In the genomic region with DNA sequence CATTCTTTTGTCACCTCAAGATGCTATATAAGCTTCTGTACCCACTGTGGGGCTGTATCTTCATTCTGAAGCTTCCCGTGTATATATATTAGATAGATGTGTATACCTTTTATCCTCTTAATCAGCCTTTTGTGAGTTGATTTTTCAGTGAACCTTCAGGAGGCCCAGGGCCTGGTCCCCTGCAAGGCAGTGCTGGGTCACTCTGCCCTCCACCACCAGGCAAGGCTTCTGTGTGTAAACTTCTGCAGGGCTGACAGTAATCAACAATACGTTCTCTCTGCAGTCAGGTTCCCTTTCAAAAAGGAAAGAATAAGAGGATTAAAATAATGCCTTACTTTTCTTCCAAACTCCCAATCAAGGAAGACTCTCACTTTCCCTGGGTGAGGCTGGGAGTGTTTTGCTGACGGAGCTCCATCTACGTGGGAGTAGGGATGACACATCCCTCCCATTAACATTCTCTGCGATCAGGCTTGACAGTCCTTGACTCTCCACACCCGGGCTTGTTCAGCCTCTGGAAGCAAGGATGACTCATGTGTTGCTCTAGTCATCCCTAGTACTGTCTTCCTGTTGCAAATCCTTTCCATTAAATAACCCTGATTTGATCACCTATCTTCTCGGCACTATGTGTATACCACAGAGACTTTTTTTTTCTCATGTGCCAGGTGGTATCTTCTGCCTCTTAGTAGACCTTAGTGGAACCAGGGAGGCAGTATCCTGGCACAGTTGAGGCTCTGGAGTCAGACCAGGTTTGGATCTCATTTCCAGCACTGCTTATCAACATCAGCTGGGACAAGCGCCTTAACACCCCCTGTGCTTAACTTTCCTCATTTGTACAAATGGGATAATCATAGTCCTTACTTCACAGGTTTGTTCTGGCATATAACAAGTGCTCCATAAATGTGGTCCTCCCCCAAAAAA, we compare ENCODE assay signal across 10 cellular contexts.
DNase-seq lines count a peak whose midpoint lies in the region; ATAC-seq and TF ChIP-seq lines count a peak whose summit lies in the region.
"Had no signal": no experiment of that assay in that cellular context is flagged by ENCODE, and none has a peak within 500 bp of the region (broad histone marks: within the 10 kb centered on the region; RNA-seq: fewer than 3 reads in every experiment).

No MANE protein-coding gene starts in this region.

- no peak for ATAC-seq in HG02938 (IDR thresholded peaks at IDR 0.05; ENCODE audit: unreplicated experiment)

- peak overlapping the region; percentile 90 for H3K4me2 ChIP-seq in KMS-11

- no peak overlapping the region for H3K4me3 ChIP-seq in BE2C (ENCODE audit: low read depth, low read length)
- peak overlapping the region; percentile 85 for H3K4me3 ChIP-seq in KMS-11 (IDR thresholded peaks at IDR 0.05; ENCODE audit: insufficient read depth, low read depth, low read length)
- H3K4me3 ChIP-seq in cardiac fibroblast (replicated peaks in 1 of 2; ENCODE audit: low read depth in 2 of 2, low read length in 2 of 2) = no peak overlapping the region

- DNase-seq in BE2C (peak; percentile 14), cardiac fibroblast (ENCODE audit: low read depth in 2 of 2) (peak; percentile 58 to 75), middle frontal gyrus (ENCODE audit: extremely low spot score, low spot score) (peak; percentile 23), SHP77 (lab: John Stamatoyannopoulos, UW) (no peak), HuH-7 (ENCODE audit: low spot score) (no peak)
- DNase-seq in activated CD4-positive, alpha-beta T cell treated with anti-CD3 and anti-CD28 coated beads for 48 hours = no peak
- DNase-seq: naive B cell; stimulated activated CD8-positive, alpha-beta memory T cell treated with anti-CD3 and anti-CD28 coated beads, Interleukin-4, amount 100 ng/mL, for 48 hours had no signal

- no peak overlapping the region for H3K9ac ChIP-seq in KMS-11

- H3K9me3 ChIP-seq in BE2C = no peaks in the 10 kb centered on the region

- 0 out of 2 replicates have a peak overlapping the region, but pooled peaks have one; percentile 64 for H2AFZ ChIP-seq in KMS-11 (ENCODE audit: low read depth)

- no peaks in the 10 kb centered on the region for H4K20me1 ChIP-seq in KMS-11 (ENCODE audit: insufficient read depth)

- no peaks in the 10 kb centered on the region for H3K79me2 ChIP-seq in KMS-11 (ENCODE audit: insufficient read depth, low read depth)

- H3K27me3 ChIP-seq in BE2C = 0 out of 2 replicates have a peak, but pooled peaks cover 2% of the 10 kb centered on the region
- H3K27me3 ChIP-seq in KMS-11 (ENCODE audit: insufficient read depth, low read depth) = no peaks in the 10 kb centered on the region

- no peaks in the 10 kb centered on the region for H3K4me1 ChIP-seq in BE2C
- H3K4me1 ChIP-seq in KMS-11 (ENCODE audit: low read depth, poor library complexity, severe bottlenecking) = peaks cover 19% of the 10 kb centered on the region

- 0 out of 2 replicates have a peak overlapping the region, but pooled peaks have one; percentile 40 for H3K27ac ChIP-seq in KMS-11

- TF ChIP-seq CTCF in BE2C (IDR thresholded peaks at IDR 0.05; ENCODE audit: low read depth, low read length) (no peak), KMS-11 (conservative IDR thresholded peaks at IDR 0.05; ENCODE audit: low read depth, low read length) (no peak), cardiac fibroblast (IDR thresholded peaks at IDR 0.05; ENCODE audit: low read depth, low read length) (no peak)

- H3K36me3 ChIP-seq in BE2C = no peaks in the 10 kb centered on the region
- H3K36me3 ChIP-seq in KMS-11 (ENCODE audit: insufficient read depth) = no peaks in the 10 kb centered on the region; the same call in 1 of the 2 replicates

Comparison
In these comparisons a context has a peak if more than half of its experiments do, and no peak if none do; other contexts are left out.
1. DNase-seq: peak in BE2C (single experiment), cardiac fibroblast (2 of 2) and middle frontal gyrus (single experiment); none in SHP77 (0 of 2), HuH-7 (single experiment) and activated CD4-positive, alpha-beta T cell treated with anti-CD3 and anti-CD28 coated beads for 48 hours (single experiment).